ENCODE assay signal across 25 cellular contexts in genomic region chr9:122845116-122845515, GRCh38. TPM values are rescaled to one million over a fixed set of nuclear protein-coding genes. Genes with fewer than 3 reads are reported as not detected.
"Had no signal": no experiment of that assay in that cellular context is flagged by ENCODE, and none has a peak within 500 bp of the region (broad histone marks: within the 10 kb centered on the region; RNA-seq: fewer than 3 reads in every experiment).

No MANE protein-coding gene starts in this region.

- H3K9me3 ChIP-seq: MG63, SJSA1 had no signal

- ATAC-seq: activated CD8-positive, alpha-beta memory T cell treated with anti-CD3 and anti-CD28 coated beads, Interleukin-2, amount 10 ng/mL, durations not matched to agents 7 days and 5 days; activated naive CD8-positive, alpha-beta T cell treated with anti-CD3 and anti-CD28 coated beads, Interleukin-2, amount 50 U/mL, for 24 hours; T-helper 17 cell had no signal

- DNase-seq: activated B cell treated with CpG ODN at 0.5 μM for 24 hours; activated CD4-positive, alpha-beta T cell treated with anti-CD3 and anti-CD28 coated beads for 1 hour; activated CD4-positive, alpha-beta T cell treated with anti-CD3 and anti-CD28 coated beads, Interleukin-2, amount 10 ng/mL, durations not matched to agents 24 days and 14 days; activated CD4-positive, alpha-beta T cell treated with anti-CD3 and anti-CD28 coated beads, Interleukin-2, amount 50 U/mL, for 48 hours; activated CD8-positive, alpha-beta memory T cell treated with anti-CD3 and anti-CD28 coated beads, Interleukin-2, amount 10 ng/mL, durations not matched to agents 7 days and 5 days; activated effector memory CD4-positive, alpha-beta T cell treated with Interleukin-2 at 50 U/mL for 16 hours; activated naive CD4-positive, alpha-beta T cell; activated naive CD8-positive, alpha-beta T cell treated with anti-CD3 and anti-CD28 coated beads, Interleukin-2, amount 50 U/mL, for 24 hours; activated T-cell treated with anti-CD3 and anti-CD28 coated beads, Interleukin-2, amount 50 U/mL, for 24 hours; amygdala; KG1; MG63; MV-4-11; NCI-H1105; NCI-H1436; NCI-H1694 treated with DMSO at 0.1 percent for 48 hours; NCI-H2029 treated with DMSO at 0.1 percent for 48 hours; NCI-H510A treated with DMSO at 0.1 percent for 48 hours; NCI-H69; SHP77; T-helper 17 cell; T-helper 9 cell had no signal

- H3K27ac ChIP-seq: SJSA1 had no signal

- H3K4me3 ChIP-seq: MG63, SJSA1 had no signal

- H3K4me1 ChIP-seq: SJSA1 had no signal

- H3K27me3 ChIP-seq: SJSA1 had no signal

RNA-seq across cellular contexts. Expression of gene OR1K1, which starts 45.2 kb away (rescaled TPM):
- total RNA-seq: activated B cell treated with CpG ODN at 0.5 μM for 24 hours; activated CD4-positive, alpha-beta T cell treated with anti-CD3 and anti-CD28 coated beads, Interleukin-2, amount 10 ng/mL, durations not matched to agents 24 days and 14 days; activated CD8-positive, alpha-beta memory T cell treated with anti-CD3 and anti-CD28 coated beads, Interleukin-2, amount 10 ng/mL, durations not matched to agents 7 days and 5 days; activated T-helper 1 cell treated with anti-CD3 and anti-CD28 coated beads, Interleukin-12 subunit alpha, Interleukin-12 subunit beta, Interleukin-2, Interleukin-4 antibody, amounts not matched to agents 30 ng/mL and 10 ng/mL and 1 ng/mL, durations not matched to agents 14 hours and 24 hours and 36 hours; astrocyte; SJSA1; T-helper 17 cell had no signal

RNA-seq across cellular contexts. Expression of gene OR5C1, which starts 56.4 kb away (rescaled TPM):
- total RNA-seq: activated B cell treated with CpG ODN at 0.5 μM for 24 hours; activated CD4-positive, alpha-beta T cell treated with anti-CD3 and anti-CD28 coated beads, Interleukin-2, amount 10 ng/mL, durations not matched to agents 24 days and 14 days; activated CD8-positive, alpha-beta memory T cell treated with anti-CD3 and anti-CD28 coated beads, Interleukin-2, amount 10 ng/mL, durations not matched to agents 7 days and 5 days; activated T-helper 1 cell treated with anti-CD3 and anti-CD28 coated beads, Interleukin-12 subunit alpha, Interleukin-12 subunit beta, Interleukin-2, Interleukin-4 antibody, amounts not matched to agents 30 ng/mL and 10 ng/mL and 1 ng/mL, durations not matched to agents 14 hours and 24 hours and 36 hours; astrocyte; SJSA1; T-helper 17 cell had no signal
